ENCODE assay signal across 9 cellular contexts in genomic region chr13:102395174-102395573, GRCh38. TPM values are rescaled to one million over a fixed set of nuclear protein-coding genes. Genes with fewer than 3 reads are reported as not detected.
DNase-seq lines count a peak whose midpoint lies in the region; ATAC-seq and TF ChIP-seq lines count a peak whose summit lies in the region.
"Had no signal": no experiment of that assay in that cellular context is flagged by ENCODE, and none has a peak within 500 bp of the region (broad histone marks: within the 10 kb centered on the region; RNA-seq: fewer than 3 reads in every experiment).

No MANE protein-coding gene starts in this region.

- no peaks in the 10 kb centered on the region for H3K9me3 ChIP-seq in left ventricle myocardium inferior (replicated peaks)
- no peaks in the 10 kb centered on the region for H3K9me3 ChIP-seq in breast epithelium
- H3K9me3 ChIP-seq in mucosa of rectum (ENCODE audit: control insufficient read depth in 2 of 2, low read length in 2 of 2) = no peaks in the 10 kb centered on the region
- H3K9me3 ChIP-seq in aorta (ENCODE audit: control insufficient read depth, low read length) = no peaks in the 10 kb centered on the region

- H3K27ac ChIP-seq in left ventricle myocardium inferior (replicated peaks) (peak overlapping the region; percentile 90), breast epithelium (peak overlapping the region; percentile 84 to 91), mucosa of rectum (ENCODE audit: low read depth in 2 of 2, low read length in 2 of 2) (no peak overlapping the region), aorta (ENCODE audit: low read depth in 1 of 2, low read length in 2 of 2) (peak overlapping the region in 1 of 2 donors; percentile 56)

- no peak for ATAC-seq in aorta (ENCODE audit: low FRiP score)
- no peak for ATAC-seq in HG02970 (IDR thresholded peaks at IDR 0.05; ENCODE audit: low FRiP score, unreplicated experiment)

- H3K36me3 ChIP-seq in left ventricle myocardium inferior = no peaks in the 10 kb centered on the region
- H3K36me3 ChIP-seq in breast epithelium = no peaks in the 10 kb centered on the region
- no peaks in the 10 kb centered on the region for H3K36me3 ChIP-seq in mucosa of rectum (ENCODE audit: control insufficient read depth in 2 of 2, insufficient read depth in 2 of 2, low read length in 2 of 2)
- H3K36me3 ChIP-seq in aorta (ENCODE audit: control insufficient read depth in 1 of 2, insufficient read depth in 2 of 2, low read length in 1 of 2) = no peaks in the 10 kb centered on the region

- H3K4me1 ChIP-seq in left ventricle myocardium inferior (peaks cover 28% of the 10 kb centered on the region), breast epithelium (no peaks in the 10 kb centered on the region), mucosa of rectum (ENCODE audit: control insufficient read depth in 2 of 2, insufficient read depth in 2 of 2, low read length in 2 of 2) (peaks cover 3 to 9% of the 10 kb centered on the region in 2 donors), aorta (ENCODE audit: control insufficient read depth in 1 of 2, insufficient read depth in 2 of 2, low read length in 2 of 2) (no peaks in the 10 kb centered on the region)

- H3K4me3 ChIP-seq in left ventricle myocardium inferior (peak overlapping the region; percentile 90), breast epithelium (peak overlapping the region; percentile 76 to 87 (median 81)), mucosa of rectum (ENCODE audit: low read length in 2 of 2) (peak overlapping the region; percentile 65 to 79), aorta (ENCODE audit: low read length in 2 of 2) (peak overlapping the region; percentile 65 to 89)

- no peak for DNase-seq in left ventricle myocardium inferior
- no peak for DNase-seq in cardiac septum (ENCODE audit: low spot score)
- no peak for DNase-seq in breast epithelium (ENCODE audit: low spot score in 2 of 2)
- no peak for DNase-seq in aorta
- no peak for DNase-seq in stimulated activated CD4-positive, alpha-beta T cell treated with anti-CD3 and anti-CD28 coated beads, Interleukin-1b, Interleukin-23, amount 100 ng/mL, for 48 hours
- DNase-seq in NAMALWA (ENCODE audit: low spot score) = no peak

- TF ChIP-seq POLR2A in breast epithelium (IDR thresholded peaks at IDR 0.05) = no peak

- WGBS in aorta, 2 donors = 69 to 70% methylated on average over 10 of the region's 10 CpGs

- intact Hi-C loops in left ventricle myocardium inferior (cut with micrococcal nuclease) = no loop called here
- intact Hi-C loops in cardiac septum (cut with DNase I) = loop anchor here (10.0 kb wide), 2 partner anchors 200 to 450 kb away; partner anchors contain the start of gene ERCC5
- intact Hi-C loops in breast epithelium (cut with DNase I; ENCODE audit: low total_unique reads) = no loop called here
- intact Hi-C loops in aorta (cut with DNase I) = loop anchor here in 1 of 2 donors (10.0 kb wide), 1 partner anchor 450 kb away; the partner anchor contains the start of gene ERCC5

- TF ChIP-seq CTCF in left ventricle myocardium inferior (IDR thresholded peaks at IDR 0.05; ENCODE audit: borderline replicate concordance) (no peak), breast epithelium (IDR thresholded peaks at IDR 0.05) (no peak)

- H3K9ac ChIP-seq in mucosa of rectum (ENCODE audit: low read depth in 1 of 2, low read length in 2 of 2) = peak overlapping the region in 1 of 2 donors; percentile 63

- peaks cover 6% of the 10 kb centered on the region for H3K27me3 ChIP-seq in left ventricle myocardium inferior (ENCODE audit: low read depth)
- H3K27me3 ChIP-seq in breast epithelium = peaks cover 0 to 6% of the 10 kb centered on the region in 2 donors
- peaks cover 2 to 13% of the 10 kb centered on the region in 2 donors for H3K27me3 ChIP-seq in mucosa of rectum (ENCODE audit: control insufficient read depth in 2 of 2, insufficient read depth in 2 of 2, low read length in 2 of 2)
- no peaks in the 10 kb centered on the region for H3K27me3 ChIP-seq in aorta (ENCODE audit: control insufficient read depth in 1 of 2, insufficient read depth in 2 of 2, low read length in 1 of 2)

RNA-seq across cellular contexts. Expression of gene FGF14, which starts 6.7 kb away (rescaled TPM):
- 2.9 TPM for total RNA-seq in left ventricle myocardium inferior
- total RNA-seq in cardiac septum = 4.8 TPM
- under 1 TPM; under 0.01 to 0.29 (median under 0.01) TPM for total RNA-seq in breast epithelium
- total RNA-seq in aorta = 1 to 10 TPM in 1 of 2 donors, under 1 TPM in 1; 0.84 to 4.6 TPM
- polyA plus RNA-seq in aorta = under 1 TPM; 0.13 to 0.59 TPM
- total RNA-seq: T-helper 1 cell treated with Interleukin-12 subunit alpha and Interleukin-12 subunit beta and Interleukin-4 antibody, amounts not matched to agents 30 ng/mL and 1 ng/mL, for 36 hours had no signal

Comparison
In these comparisons a context has a peak if more than half of its experiments do, and no peak if none do; other contexts are left out.
1. H3K27ac ChIP-seq: peak in left ventricle myocardium inferior (single experiment) and breast epithelium (2 of 2); none in mucosa of rectum (0 of 2).
2. Peak in every context shown above with its lines, with median percentiles within 50 percentile points of each other: H3K4me3 ChIP-seq.